Comparison of ENCODE assay signal across 15 cellular contexts in genomic region chr18:4276983-4277585, GRCh38.
"Had no signal": no experiment of that assay in that cellular context is flagged by ENCODE, and none has a peak within 500 bp of the region (broad histone marks: within the 10 kb centered on the region; RNA-seq: fewer than 3 reads in every experiment).

No MANE protein-coding gene starts in this region.

- DNase-seq: activated CD4-positive, alpha-beta T cell treated with anti-CD3 and anti-CD28 coated beads for 4 hours; activated CD8-positive, alpha-beta T cell treated with anti-CD3 and anti-CD28 coated beads for 36 hours; activated naive CD4-positive, alpha-beta T cell treated with Interleukin-2 at 50 U/mL for 16 hours; activated naive CD8-positive, alpha-beta T cell treated with anti-CD3 and anti-CD28 coated beads, Interleukin-2, amount 50 U/mL, for 24 hours; glutamatergic neuron; left cardiac atrium; lower lobe of right lung; retina; stimulated activated CD4-positive, alpha-beta T cell treated with anti-CD3 and anti-CD28 coated beads, Interleukin-15, amount 100 ng/mL, for 24 hours; stimulated activated CD4-positive, alpha-beta T cell treated with anti-CD3 and anti-CD28 coated beads, Interleukin-4, amount 100 ng/mL, for 24 hours; WERI-Rb-1 had no signal

- H3K27ac ChIP-seq: ascending aorta, esophagus muscularis mucosa, lower lobe of right lung, WERI-Rb-1 had no signal

- H3K9me3 Mint-ChIP-seq: activated naive CD8-positive, alpha-beta T cell treated with anti-CD3 and anti-CD28 coated beads, Interleukin-2, amount 50 U/mL, for 24 hours; mesothelial cell of epicardium; stimulated activated naive CD8-positive, alpha-beta T cell treated with anti-CD3 and anti-CD28 coated beads, Interleukin-15, Interleukin-2, amounts not matched to agents 100 ng/mL and 50 ng/mL, for 24 hours had no signal

- H3K4me1 Mint-ChIP-seq: activated naive CD8-positive, alpha-beta T cell treated with anti-CD3 and anti-CD28 coated beads, Interleukin-2, amount 50 U/mL, for 24 hours had no signal

- H3K36me3 Mint-ChIP-seq: mesothelial cell of epicardium had no signal

- H3K9me3 ChIP-seq: ascending aorta, esophagus muscularis mucosa, lower lobe of right lung had no signal

- H3K4me3 Mint-ChIP-seq: activated CD8-positive, alpha-beta T cell treated with anti-CD3 and anti-CD28 coated beads for 36 hours; activated naive CD8-positive, alpha-beta T cell treated with anti-CD3 and anti-CD28 coated beads, Interleukin-2, amount 50 U/mL, for 24 hours; mesothelial cell of epicardium; stimulated activated naive CD8-positive, alpha-beta T cell treated with anti-CD3 and anti-CD28 coated beads, Interleukin-15, Interleukin-2, amounts not matched to agents 100 ng/mL and 50 ng/mL, for 24 hours had no signal

- H3K4me3 ChIP-seq: ascending aorta, esophagus muscularis mucosa, lower lobe of right lung had no signal

- H3K4me1 ChIP-seq: ascending aorta, esophagus muscularis mucosa, lower lobe of right lung had no signal

- H3K36me3 ChIP-seq: ascending aorta, esophagus muscularis mucosa, lower lobe of right lung, WERI-Rb-1 had no signal

- H3K27me3 Mint-ChIP-seq: stimulated activated naive CD8-positive, alpha-beta T cell treated with anti-CD3 and anti-CD28 coated beads, Interleukin-15, Interleukin-2, amounts not matched to agents 100 ng/mL and 50 ng/mL, for 24 hours had no signal

- ATAC-seq: activated CD8-positive, alpha-beta T cell treated with anti-CD3 and anti-CD28 coated beads for 36 hours; activated naive CD8-positive, alpha-beta T cell treated with anti-CD3 and anti-CD28 coated beads, Interleukin-2, amount 50 U/mL, for 24 hours; left cardiac atrium; lower lobe of right lung had no signal

- H3K27ac Mint-ChIP-seq: activated CD8-positive, alpha-beta T cell treated with anti-CD3 and anti-CD28 coated beads for 36 hours; activated naive CD8-positive, alpha-beta T cell treated with anti-CD3 and anti-CD28 coated beads, Interleukin-2, amount 50 U/mL, for 24 hours; mesothelial cell of epicardium; stimulated activated naive CD8-positive, alpha-beta T cell treated with anti-CD3 and anti-CD28 coated beads, Interleukin-15, Interleukin-2, amounts not matched to agents 100 ng/mL and 50 ng/mL, for 24 hours had no signal

- H3K27me3 ChIP-seq: ascending aorta had no signal
